In the genomic region with DNA sequence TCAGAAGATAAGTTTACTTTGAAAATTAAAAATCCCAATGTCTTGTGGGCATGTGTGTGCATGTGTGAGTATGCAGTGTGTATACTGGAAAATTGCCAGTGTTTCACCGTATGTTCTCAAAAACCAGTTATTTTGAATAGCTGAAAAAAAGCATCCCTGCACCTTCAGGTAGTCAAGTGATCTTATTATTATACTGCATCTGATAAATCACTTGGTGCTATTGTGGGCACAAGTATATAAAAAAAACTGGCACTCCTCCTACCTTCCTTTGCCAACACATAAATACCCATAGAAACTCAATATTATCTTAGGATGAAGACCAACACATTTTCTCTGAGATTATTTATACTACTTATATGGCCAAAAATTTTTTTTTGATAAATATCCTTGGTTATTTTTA, we compare ENCODE assay signal across 28 cellular contexts.
"Had no signal": no experiment of that assay in that cellular context is flagged by ENCODE, and none has a peak within 500 bp of the region (broad histone marks: within the 10 kb centered on the region; RNA-seq: fewer than 3 reads in every experiment).

No MANE protein-coding gene starts in this region.

- H3K36me3 ChIP-seq: adrenal gland, esophagus squamous epithelium, WERI-Rb-1 had no signal

- H3K4me3 ChIP-seq: adrenal gland, body of pancreas, coronary artery, dorsolateral prefrontal cortex, esophagus squamous epithelium had no signal

- H3K27me3 ChIP-seq: adrenal gland, body of pancreas, esophagus squamous epithelium had no signal

- FAIRE-seq: frontal cortex had no signal

- DNase-seq: activated B cell treated with CpG ODN at 0.5 μM for 24 hours; activated CD4-positive, alpha-beta T cell treated with anti-CD3 and anti-CD28 coated beads for 48 hours; activated CD4-positive, alpha-beta T cell treated with anti-CD3 and anti-CD28 coated beads, Interleukin-2, amount 50 U/mL, for 1 hour; activated CD4-positive, alpha-beta T cell treated with anti-CD3 and anti-CD28 coated beads, Interleukin-2, amount 50 U/mL, for 48 hours; activated CD8-positive, alpha-beta memory T cell treated with anti-CD3 and anti-CD28 coated beads, Interleukin-2, amount 10 ng/mL, durations not matched to agents 7 days and 5 days; activated CD8-positive, alpha-beta memory T cell treated with anti-CD3 and anti-CD28 coated beads, Interleukin-2, amount 50 U/mL, for 4 hours; activated CD8-positive, alpha-beta T cell treated with anti-CD3 and anti-CD28 coated beads for 36 hours; activated effector memory CD4-positive, alpha-beta T cell treated with anti-CD3 and anti-CD28 coated beads, Interleukin-2, amount 50 U/mL, for 16 hours; activated naive CD4-positive, alpha-beta T cell treated with anti-CD3 and anti-CD28 coated beads for 36 hours; activated naive CD8-positive, alpha-beta T cell treated with anti-CD3 and anti-CD28 coated beads for 36 hours; activated naive CD8-positive, alpha-beta T cell treated with anti-CD3 and anti-CD28 coated beads, Interleukin-2, amount 50 U/mL, for 24 hours; activated T-cell treated with anti-CD3 and anti-CD28 coated beads, Interleukin-2, amount 50 U/mL, for 1 hour; activated T-cell treated with anti-CD3 and anti-CD28 coated beads, Interleukin-2, amount 50 U/mL, for 48 hours; adrenal gland; amygdala; aorta; body of pancreas; dorsolateral prefrontal cortex; effector memory CD4-positive, alpha-beta T cell; endodermal cell; esophagus squamous epithelium; foreskin fibroblast; head of caudate nucleus; hippocampal formation; T-helper 2 cell; WERI-Rb-1 had no signal
